In the genomic region with DNA sequence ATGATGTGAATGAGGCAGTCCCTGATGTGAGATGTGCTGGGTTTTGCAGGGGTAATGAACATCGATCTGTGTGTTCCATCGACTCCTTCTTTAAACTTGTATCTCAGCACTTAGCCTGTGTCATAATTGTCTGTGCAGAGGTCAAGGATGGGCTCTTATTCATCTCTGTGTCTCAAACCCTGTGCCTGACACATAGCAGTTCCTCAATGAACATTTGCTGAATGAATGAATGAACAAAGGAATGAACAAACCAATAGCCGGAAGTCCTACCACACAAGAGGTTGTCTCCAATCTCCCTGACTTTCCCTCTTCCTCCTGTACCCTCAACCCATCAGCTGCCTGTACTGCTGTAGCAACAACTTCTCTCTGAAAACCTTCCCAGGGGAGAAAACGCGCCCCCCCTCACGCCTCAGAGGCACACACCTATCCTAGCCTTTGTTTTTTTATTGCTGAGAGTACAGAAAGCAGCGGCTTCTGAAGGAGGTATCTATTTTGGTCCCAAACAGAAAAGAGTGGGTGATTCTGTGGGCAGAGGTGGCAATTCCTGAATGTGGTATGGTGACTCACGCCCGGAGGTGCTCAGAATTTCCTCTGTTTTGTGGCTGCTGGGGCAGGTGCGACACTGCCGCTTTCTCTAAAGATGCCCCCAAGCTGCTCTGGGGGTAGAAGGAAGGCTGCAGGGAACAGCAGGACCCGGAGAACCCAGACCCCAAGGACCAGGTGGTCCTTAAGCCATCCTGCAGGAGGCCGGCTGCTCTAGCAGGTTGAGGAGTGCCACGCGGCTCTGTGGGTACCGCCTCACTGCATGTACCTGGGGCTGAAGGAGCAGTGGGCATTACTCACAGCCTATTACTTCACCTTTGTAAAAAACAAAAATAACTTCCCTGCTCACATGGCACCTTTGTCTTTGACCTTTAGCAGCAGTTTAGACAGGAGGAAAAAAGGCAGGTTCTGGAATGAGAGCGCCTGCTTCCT, we compare ENCODE assay signal across 8 cellular contexts. TPM values are rescaled to one million over a fixed set of nuclear protein-coding genes. Genes with fewer than 3 reads are reported as not detected.
A peak's percentile ranks its signal among the peaks of the same experiment; 100 is the strongest.
DNase-seq lines count a peak whose midpoint lies in the region; ATAC-seq and TF ChIP-seq lines count a peak whose summit lies in the region.

No MANE protein-coding gene starts in this region.

- H3K27me3 Mint-ChIP-seq in activated T-cell treated with anti-CD3 and anti-CD28 coated beads, Interleukin-2, amount 50 U/mL, for 72 hours (ENCODE audit: low read depth) = no peaks in the 10 kb centered on the region
- peaks cover 6% of the 10 kb centered on the region in 2 donors for H3K27me3 Mint-ChIP-seq in natural killer cell (ENCODE audit: low read depth in 2 of 2)

- ATAC-seq in GM18511 (IDR thresholded peaks at IDR 0.05; ENCODE audit: unreplicated experiment) (peak; percentile 35), natural killer cell (peak; percentile 45 to 46 (median 46))
- ATAC-seq in activated T-cell treated with anti-CD3 and anti-CD28 coated beads, Interleukin-2, amount 50 U/mL, for 72 hours (replicated peaks in 1 of 2) = peak; percentile 46 to 59

- no peak overlapping the region for H2BK120ac ChIP-seq in mesendoderm (ENCODE audit: low read depth, low read length)

- no peak overlapping the region for H3K4me2 ChIP-seq in mesendoderm (ENCODE audit: low read length)

- H3K4me3 Mint-ChIP-seq in activated T-cell treated with anti-CD3 and anti-CD28 coated beads, Interleukin-2, amount 50 U/mL, for 72 hours = peak overlapping the region; percentile 79 to 90
- H3K4me3 Mint-ChIP-seq in natural killer cell = peak overlapping the region; percentile 91

- H2AK5ac ChIP-seq in mesendoderm (ENCODE audit: low read length) = no peak overlapping the region

- H4K5ac ChIP-seq in mesendoderm (ENCODE audit: low read length) = no peak overlapping the region

- no peaks in the 10 kb centered on the region for H3K9me3 ChIP-seq in suprapubic skin

- no peak overlapping the region for H3K23ac ChIP-seq in mesendoderm (ENCODE audit: low read length)

- no peak for TF ChIP-seq EP300 in suprapubic skin (IDR thresholded peaks at IDR 0.05)

- H3K36me3 Mint-ChIP-seq in activated T-cell treated with anti-CD3 and anti-CD28 coated beads, Interleukin-2, amount 50 U/mL, for 72 hours (ENCODE audit: insufficient read depth in 2 of 2) = peaks cover 56 to 81% of the 10 kb centered on the region in 2 donors
- H3K36me3 Mint-ChIP-seq in natural killer cell = no peaks in the 10 kb centered on the region

- TF ChIP-seq CTCF in natural killer cell (IDR thresholded peaks at IDR 0.05) (no peak), suprapubic skin (IDR thresholded peaks at IDR 0.05) (no peak), brain microvascular endothelial cell (IDR thresholded peaks at IDR 0.05; ENCODE audit: low read depth, low read length, missing control alignments) (no peak)

- H2BK15ac ChIP-seq in mesendoderm (replicated peaks; ENCODE audit: low read depth) = no peak overlapping the region

- H3K27ac ChIP-seq in mesendoderm (ENCODE audit: low read depth, low read length) (no peak overlapping the region), suprapubic skin (no peak overlapping the region), brain microvascular endothelial cell (no peak overlapping the region)

- H3K79me1 ChIP-seq in mesendoderm (ENCODE audit: low read length) = no peaks in the 10 kb centered on the region

- intact Hi-C loops in natural killer cell (cut with micrococcal nuclease) = loop anchor here (1.0 to 2.0 kb wide), 3 partner anchors 10 to 76 kb away; a partner anchor contains a TSS

- H3K36me3 ChIP-seq in mesendoderm (ENCODE audit: control insufficient read depth, insufficient read depth, low read length) (no peaks in the 10 kb centered on the region), suprapubic skin (no peaks in the 10 kb centered on the region), brain microvascular endothelial cell (replicated peaks) (no peaks in the 10 kb centered on the region)

- no peak overlapping the region for H3K18ac ChIP-seq in mesendoderm (ENCODE audit: low read length)

- H3K9ac ChIP-seq in mesendoderm (ENCODE audit: low read length) = no peak overlapping the region

- no peak overlapping the region for H2BK5ac ChIP-seq in mesendoderm (ENCODE audit: low read length)

- in situ Hi-C loops in G401 (cut with HindIII; ENCODE audit: low sequenced_read_pairs) (no loop called here), brain microvascular endothelial cell (cut with HindIII; ENCODE audit: low pct_ligation_motif_present, low sequenced_read_pairs) (no loop called here)

- WGBS in mesendoderm (ENCODE audit: extremely low coverage, insufficient coverage, low lambda C conversion rate) = no CpG with 5 or more reads among the region's 17 CpGs
- 66% methylated on average over 17 of the region's 17 CpGs for WGBS in suprapubic skin

- H3K27ac Mint-ChIP-seq in activated T-cell treated with anti-CD3 and anti-CD28 coated beads, Interleukin-2, amount 50 U/mL, for 72 hours = peak overlapping the region; percentile 97
- H3K27ac Mint-ChIP-seq in natural killer cell = peak overlapping the region; percentile 92 to 99

- H3K4me1 Mint-ChIP-seq in activated T-cell treated with anti-CD3 and anti-CD28 coated beads, Interleukin-2, amount 50 U/mL, for 72 hours (ENCODE audit: low read depth) = peaks cover 94% of the 10 kb centered on the region
- H3K4me1 Mint-ChIP-seq in natural killer cell = peaks cover 53 to 55% of the 10 kb centered on the region in 2 donors

- DNase-seq in Jurkat, Clone E6-1 (ENCODE audit: low read depth, low spot score) = peak; percentile 44
- peak; percentile 83 to 88 for DNase-seq in activated T-cell treated with anti-CD3 and anti-CD28 coated beads, Interleukin-2, amount 50 U/mL, for 72 hours
- DNase-seq in natural killer cell (peak; percentile 74), G401 (ENCODE audit: low spot score) (no peak), mesendoderm (no peak), suprapubic skin (ENCODE audit: low spot score in 2 of 2) (no peak), brain microvascular endothelial cell (no peak)

- H3K27me3 ChIP-seq in mesendoderm (ENCODE audit: insufficient read depth, low read length, poor library complexity) (no peaks in the 10 kb centered on the region), suprapubic skin (no peaks in the 10 kb centered on the region), brain microvascular endothelial cell (replicated peaks) (no peaks in the 10 kb centered on the region)

- H3K9me3 Mint-ChIP-seq in activated T-cell treated with anti-CD3 and anti-CD28 coated beads, Interleukin-2, amount 50 U/mL, for 72 hours = no peaks in the 10 kb centered on the region
- H3K9me3 Mint-ChIP-seq in natural killer cell = no peaks in the 10 kb centered on the region

- H3K4me3 ChIP-seq in Jurkat, Clone E6-1 (ENCODE audit: low read length) = no peak overlapping the region
- H3K4me3 ChIP-seq in mesendoderm (ENCODE audit: low read length) (no peak overlapping the region), suprapubic skin (no peak overlapping the region), brain microvascular endothelial cell (ENCODE audit: low read depth, low read length) (no peak overlapping the region)

- H3K4me1 ChIP-seq in mesendoderm (ENCODE audit: control insufficient read depth, low read depth, low read length) (no peaks in the 10 kb centered on the region), suprapubic skin (peaks cover 24% of the 10 kb centered on the region)

- H3K4ac ChIP-seq in mesendoderm (ENCODE audit: low read depth, low read length) = no peak overlapping the region

- no peaks in the 10 kb centered on the region for H3K79me2 ChIP-seq in mesendoderm (ENCODE audit: control insufficient read depth, insufficient read depth, low read length)

- H4K8ac ChIP-seq in mesendoderm (ENCODE audit: low read depth, low read length) = no peak overlapping the region

- TF ChIP-seq POLR2A in suprapubic skin (IDR thresholded peaks at IDR 0.05) = no peak

- H3K56ac ChIP-seq in mesendoderm (ENCODE audit: low read length) = no peak overlapping the region

RNA-seq across cellular contexts. Expression of a gene that starts 9.6 kb away (rescaled TPM):
- polyA plus RNA-seq in Jurkat, Clone E6-1 (2012; ENCODE audit: insufficient read depth, insufficient read length) = not detected
- total RNA-seq in activated T-cell treated with anti-CD3 and anti-CD28 coated beads, Interleukin-2, amount 50 U/mL, for 72 hours = 1,000 to 10,000 TPM in 1 of 2 donors, 100 to 1,000 TPM in 1; 848 to 1,110 TPM
- 10 to 100 TPM in 1 of 3 donors, 1 to 10 TPM in 2; 3.4 to 11.2 (median 3.7) TPM for total RNA-seq in natural killer cell
- total RNA-seq in G401 (2014; rRNA removed; shearing (Covaris generic)) = not detected in 2 replicates
- not detected for polyA plus RNA-seq in mesendoderm (2013, experiment 1 of 2)
- not detected for polyA plus RNA-seq in mesendoderm (2013, experiment 2 of 2)
- under 1 TPM in 2 of 4 donors, not detected in 2; 0.21 to 0.70 TPM for total RNA-seq in suprapubic skin

RNA-seq across cellular contexts. Expression of a gene that starts 36.3 kb away (rescaled TPM):
- polyA plus RNA-seq in Jurkat, Clone E6-1 (2012; ENCODE audit: insufficient read depth, insufficient read length) = 223 TPM
- total RNA-seq in activated T-cell treated with anti-CD3 and anti-CD28 coated beads, Interleukin-2, amount 50 U/mL, for 72 hours = 100 to 1,000 TPM; 156 to 200 TPM
- total RNA-seq in natural killer cell (100 to 1,000 TPM; 120 to 147 (median 147) TPM), suprapubic skin (10 to 100 TPM; 31.9 to 85.6 (median 42.9) TPM)
- 28.6 and 41.9 TPM in 2 replicates for total RNA-seq in G401 (2014; rRNA removed; shearing (Covaris generic))
- 182 TPM for polyA plus RNA-seq in mesendoderm (2013, experiment 1 of 2)
- polyA plus RNA-seq in mesendoderm (2013, experiment 2 of 2) = 182 TPM

Comparison
In these comparisons a context has a peak if more than half of its experiments do, and no peak if none do; other contexts are left out.
1. DNase-seq: peak in Jurkat, Clone E6-1 (single experiment), activated T-cell treated with anti-CD3 and anti-CD28 coated beads, Interleukin-2, amount 50 U/mL, for 72 hours (2 of 2) and natural killer cell (single experiment); none in G401 (single experiment), mesendoderm (single experiment), suprapubic skin (0 of 2) and brain microvascular endothelial cell (single experiment).
2. RNA of a gene that starts 9.6 kb away (total RNA-seq): 848 to 1,110 TPM in activated T-cell treated with anti-CD3 and anti-CD28 coated beads, Interleukin-2, amount 50 U/mL, for 72 hours; 3.4 to 11.2 TPM in natural killer cell, 0.21 to 0.70 TPM in suprapubic skin and not detected in G401; every median in the first group is over 10 times any median in the second.
3. Peak in every context shown above with its lines, with median percentiles within 50 percentile points of each other: ATAC-seq.